Comparison of ENCODE assay signal across 1 cellular context in the genomic region with DNA sequence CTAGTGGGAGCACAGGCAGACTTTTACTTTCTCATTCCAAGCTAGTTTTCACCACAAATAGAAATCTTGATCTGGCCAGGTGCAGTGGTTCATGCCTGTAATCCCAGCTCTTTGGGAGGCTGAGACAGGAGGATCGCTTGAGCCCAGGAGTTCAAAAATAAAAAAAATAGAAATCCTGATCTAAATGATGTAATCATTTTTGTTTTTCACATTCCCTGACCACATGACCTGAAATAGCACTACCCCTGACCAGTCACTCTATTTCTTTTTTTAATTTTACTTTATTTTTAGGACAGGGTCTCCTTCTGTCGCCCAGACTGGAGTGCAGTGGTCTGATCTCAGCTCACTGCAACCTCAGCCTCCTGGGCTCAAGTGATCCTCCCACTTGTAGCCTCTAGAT.
TF ChIP-seq lines count a peak whose summit lies in the region.

No MANE protein-coding gene starts in this region.

TF ChIP-seq in HepG2, 621 proteins besides CTCF, POLR2A, EP300 and RAD21:
- TF ChIP-seq MZF1 (CRISPR knock-in tag; IDR thresholded peaks at IDR 0.05; ENCODE audit: borderline replicate concordance) (no peak), BHLHE40 (IDR thresholded peaks at IDR 0.05; ENCODE audit: low read length) (no peak), ATF7 (IDR thresholded peaks at IDR 0.05) (peak; percentile 57), ATF7 (CRISPR knock-in tag; IDR thresholded peaks at IDR 0.05) (no peak)
- TF ChIP-seq, protein P1, sequence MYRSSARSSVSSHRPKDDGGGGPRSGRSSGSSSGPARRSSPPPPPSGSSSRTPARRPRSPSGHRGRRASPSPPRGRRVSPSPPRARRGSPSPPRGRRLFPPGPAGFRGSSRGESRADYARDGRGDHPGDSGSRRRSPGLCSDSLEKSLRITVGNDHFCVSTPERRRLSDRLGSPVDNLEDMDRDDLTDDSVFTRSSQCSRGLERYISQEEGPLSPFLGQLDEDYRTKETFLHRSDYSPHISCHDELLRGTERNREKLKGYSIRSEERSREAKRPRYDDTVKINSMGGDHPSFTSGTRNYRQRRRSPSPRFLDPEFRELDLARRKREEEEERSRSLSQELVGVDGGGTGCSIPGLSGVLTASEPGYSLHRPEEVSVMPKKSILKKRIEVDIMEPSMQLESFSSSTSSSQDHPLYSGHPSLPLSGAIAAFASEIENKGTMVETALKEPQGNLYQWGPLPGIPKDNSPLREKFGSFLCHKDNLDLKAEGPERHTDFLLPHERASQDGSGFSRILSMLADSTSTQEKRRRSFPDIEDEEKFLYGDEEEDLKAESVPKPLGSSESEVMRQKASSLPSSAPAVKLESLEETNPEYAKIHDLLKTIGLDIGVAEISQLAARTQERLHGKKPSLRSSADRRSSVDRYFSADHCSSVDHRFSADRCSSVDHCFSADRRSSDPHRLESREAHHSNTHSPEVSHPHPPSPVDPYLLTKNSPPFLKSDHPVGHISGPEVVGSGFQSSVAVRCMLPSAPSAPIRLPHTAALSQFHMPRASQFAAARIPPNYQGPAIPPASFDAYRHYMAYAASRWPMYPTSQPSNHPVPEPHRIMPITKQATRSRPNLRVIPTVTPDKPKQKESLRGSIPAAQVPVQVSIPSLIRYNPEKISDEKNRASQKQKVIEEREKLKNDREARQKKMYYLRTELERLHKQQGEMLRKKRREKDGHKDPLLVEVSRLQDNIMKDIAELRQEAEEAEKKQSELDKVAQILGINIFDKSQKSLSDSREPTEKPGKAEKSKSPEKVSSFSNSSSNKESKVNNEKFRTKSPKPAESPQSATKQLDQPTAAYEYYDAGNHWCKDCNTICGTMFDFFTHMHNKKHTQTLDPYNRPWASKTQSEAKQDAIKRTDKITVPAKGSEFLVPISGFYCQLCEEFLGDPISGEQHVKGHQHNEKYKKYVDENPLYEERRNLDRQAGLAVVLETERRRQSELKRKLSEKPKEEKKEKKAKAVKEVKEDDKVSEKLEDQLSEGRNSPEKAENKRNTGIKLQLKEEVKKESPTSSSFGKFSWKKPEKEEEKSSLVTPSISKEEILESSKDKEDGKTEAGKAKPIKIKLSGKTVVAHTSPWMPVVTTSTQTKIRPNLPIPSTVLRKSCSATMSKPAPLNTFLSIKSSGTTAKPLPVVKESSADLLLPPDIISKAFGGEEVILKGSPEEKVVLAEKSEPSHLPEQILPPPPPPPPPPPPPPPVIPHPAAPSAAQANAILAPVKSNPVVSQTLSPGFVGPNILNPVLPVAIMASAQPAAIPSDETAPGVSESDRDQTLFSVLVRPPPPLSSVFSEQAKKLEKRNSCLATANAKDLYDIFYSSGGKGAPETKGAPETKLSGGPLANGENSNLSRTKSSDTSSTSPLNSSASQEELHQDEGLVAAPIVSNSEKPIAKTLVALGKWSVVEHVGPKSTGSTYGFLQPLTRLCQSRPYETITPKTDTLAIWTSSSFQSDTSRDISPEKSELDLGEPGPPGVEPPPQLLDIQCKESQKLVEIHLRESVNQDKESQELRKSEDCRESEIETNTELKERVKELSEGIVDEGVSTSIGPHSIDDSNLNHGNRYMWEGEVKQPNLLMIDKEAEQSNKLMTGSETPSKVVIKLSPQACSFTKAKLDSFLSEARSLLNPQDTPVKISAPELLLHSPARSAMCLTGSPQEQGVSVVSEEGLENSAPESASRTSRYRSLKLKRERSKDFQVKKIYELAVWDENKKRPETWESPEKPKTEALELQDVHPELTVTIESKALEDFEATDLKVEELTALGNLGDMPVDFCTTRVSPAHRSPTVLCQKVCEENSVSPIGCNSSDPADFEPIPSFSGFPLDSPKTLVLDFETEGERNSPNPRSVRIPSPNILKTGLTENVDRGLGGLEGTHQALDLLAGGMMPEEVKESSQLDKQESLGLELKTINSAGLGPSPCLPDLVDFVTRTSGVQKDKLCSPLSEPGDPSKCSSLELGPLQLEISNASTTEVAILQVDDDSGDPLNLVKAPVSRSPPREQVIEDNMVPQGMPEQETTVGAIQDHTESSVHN (CRISPR knock-in tag; IDR thresholded peaks at IDR 0.05), result no peak
TF ChIP-seq in HepG2: peak in this region for 1.
